ENCODE assay signal across 31 cellular contexts in the genomic region with DNA sequence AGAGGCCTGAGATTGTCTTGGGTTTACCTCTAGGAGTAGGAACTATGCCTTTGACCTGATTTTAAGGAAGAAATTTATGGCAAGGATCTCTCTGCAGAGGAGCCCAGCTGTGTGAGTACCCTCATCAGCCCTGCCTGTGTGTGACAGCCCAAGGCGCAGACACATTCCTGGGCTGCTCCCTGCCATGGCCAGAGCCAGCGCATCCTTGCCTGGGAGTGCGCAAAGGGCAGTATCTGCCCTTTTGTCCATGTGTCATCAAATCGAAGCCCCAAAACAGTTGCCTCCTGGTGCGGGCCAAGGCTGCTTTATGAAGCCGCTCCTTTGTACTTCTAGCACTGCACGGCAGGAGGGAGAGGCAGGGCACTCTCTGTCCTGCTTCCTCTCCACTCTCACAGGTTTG. TPM values are rescaled to one million over a fixed set of nuclear protein-coding genes. Genes with fewer than 3 reads are reported as not detected.
"Had no signal": no experiment of that assay in that cellular context is flagged by ENCODE, and none has a peak within 500 bp of the region (broad histone marks: within the 10 kb centered on the region; RNA-seq: fewer than 3 reads in every experiment).

No MANE protein-coding gene starts in this region.

- H3K27me3 ChIP-seq: body of pancreas, cardiac muscle cell, foreskin keratinocyte, hepatocyte, left lung, stomach, transverse colon had no signal

- H3K9me3 Mint-ChIP-seq: activated B cell treated with CpG ODN at 0.5 μM for 24 hours; activated naive CD4-positive, alpha-beta T cell treated with anti-CD3 and anti-CD28 coated beads, Interleukin-2, amount 10 ng/mL, durations not matched to agents 7 days and 5 days; activated T-cell treated with anti-CD3 and anti-CD28 coated beads, Interleukin-2, amount 50 U/mL, for 72 hours; natural killer cell had no signal

- H3K4me3 ChIP-seq: body of pancreas, cardiac muscle cell, hepatocyte, left lung, stomach, transverse colon had no signal

- H3K4me3 Mint-ChIP-seq: activated B cell treated with CpG ODN at 0.5 μM for 24 hours; activated CD4-positive, alpha-beta T cell treated with anti-CD3 and anti-CD28 coated beads for 36 hours; activated naive CD4-positive, alpha-beta T cell treated with anti-CD3 and anti-CD28 coated beads, Interleukin-2, amount 10 ng/mL, durations not matched to agents 7 days and 5 days; activated T-cell treated with anti-CD3 and anti-CD28 coated beads, Interleukin-2, amount 50 U/mL, for 72 hours; natural killer cell had no signal

- DNase-seq: activated B cell treated with CpG ODN at 0.5 μM for 24 hours; activated CD4-positive, alpha-beta T cell treated with anti-CD3 and anti-CD28 coated beads for 36 hours; activated CD4-positive, alpha-beta T cell treated with anti-CD3 and anti-CD28 coated beads, Interleukin-2, amount 50 U/mL, for 4 hours; activated CD8-positive, alpha-beta memory T cell treated with anti-CD3 and anti-CD28 coated beads, Interleukin-2, amount 50 U/mL, for 48 hours; activated effector memory CD4-positive, alpha-beta T cell treated with anti-CD3 and anti-CD28 coated beads, Interleukin-2, amount 50 U/mL, for 16 hours; activated naive CD4-positive, alpha-beta T cell treated with anti-CD3 and anti-CD28 coated beads, Interleukin-2, amount 10 ng/mL, durations not matched to agents 7 days and 5 days; activated T-cell treated with anti-CD3 and anti-CD28 coated beads, Interleukin-2, amount 50 U/mL, for 72 hours; body of pancreas; dermis blood vessel endothelial cell; effector CD8-positive, alpha-beta T cell; foreskin keratinocyte; kidney glomerular epithelial cell; left lung; mammary epithelial cell; midbrain; natural killer cell; stimulated activated CD4-positive, alpha-beta T cell treated with anti-CD3 and anti-CD28 coated beads, Interleukin-12 subunit alpha, Interleukin-12 subunit beta, amount 100 ng/mL, for 4 hours; stimulated activated CD4-positive, alpha-beta T cell treated with anti-CD3 and anti-CD28 coated beads, Interleukin-4, amount 100 ng/mL, for 4 hours; stomach; transverse colon had no signal

- H3K4me1 ChIP-seq: body of pancreas, foreskin keratinocyte, parathyroid adenoma, transverse colon had no signal

- H3K36me3 Mint-ChIP-seq: natural killer cell had no signal

- H3K27ac Mint-ChIP-seq: activated CD4-positive, alpha-beta T cell treated with anti-CD3 and anti-CD28 coated beads for 36 hours; activated naive CD4-positive, alpha-beta T cell treated with anti-CD3 and anti-CD28 coated beads, Interleukin-2, amount 10 ng/mL, durations not matched to agents 7 days and 5 days had no signal

- H3K27ac ChIP-seq: cardiac muscle cell, foreskin keratinocyte, hepatocyte, parathyroid adenoma, transverse colon had no signal

- H3K9me3 ChIP-seq: body of pancreas, left lung, stomach, transverse colon had no signal

- ATAC-seq: activated CD4-positive, alpha-beta T cell treated with anti-CD3 and anti-CD28 coated beads for 36 hours; activated T-cell treated with anti-CD3 and anti-CD28 coated beads, Interleukin-2, amount 50 U/mL, for 72 hours; body of pancreas; foreskin keratinocyte had no signal

- H3K4me1 Mint-ChIP-seq: activated B cell treated with CpG ODN at 0.5 μM for 24 hours; activated CD4-positive, alpha-beta T cell treated with anti-CD3 and anti-CD28 coated beads for 36 hours had no signal

- H3K27me3 Mint-ChIP-seq: activated B cell treated with CpG ODN at 0.5 μM for 24 hours; activated CD4-positive, alpha-beta T cell treated with anti-CD3 and anti-CD28 coated beads for 36 hours; activated naive CD4-positive, alpha-beta T cell treated with anti-CD3 and anti-CD28 coated beads, Interleukin-2, amount 10 ng/mL, durations not matched to agents 7 days and 5 days had no signal

RNA-seq across cellular contexts. Expression of a gene that starts 51.9 kb away (rescaled TPM):
- total RNA-seq: activated B cell treated with CpG ODN at 0.5 μM for 24 hours; activated CD4-positive, alpha-beta T cell treated with anti-CD3 and anti-CD28 coated beads for 36 hours; activated CD8-positive, alpha-beta memory T cell treated with anti-CD3 and anti-CD28 coated beads for 36 hours; activated T-cell treated with anti-CD3 and anti-CD28 coated beads, Interleukin-2, amount 50 U/mL, for 72 hours; cardiac muscle cell; chondrocyte; dermis blood vessel endothelial cell; foreskin keratinocyte; glomerular endothelial cell; mammary epithelial cell; natural killer cell; pulmonary artery endothelial cell; right cardiac atrium; T-helper 1 cell treated with Interleukin-12 subunit alpha and Interleukin-12 subunit beta and Interleukin-4 antibody, amounts not matched to agents 30 ng/mL and 1 ng/mL, for 36 hours; temporal lobe had no signal
- polyA plus RNA-seq: cardiac muscle cell, esophagus, foreskin keratinocyte, mammary epithelial cell, right cardiac atrium had no signal
